In genomic region chr14:53547593-53547992, GRCh38 we compare ENCODE assay signal across 25 cellular contexts.
DNase-seq lines count a peak whose midpoint lies in the region; ATAC-seq, FAIRE-seq and TF ChIP-seq lines count a peak whose summit lies in the region.
"Had no signal": no experiment of that assay in that cellular context is flagged by ENCODE, and none has a peak within 500 bp of the region (broad histone marks: within the 10 kb centered on the region; RNA-seq: fewer than 3 reads in every experiment).

No MANE protein-coding gene starts in this region.

- no peak overlapping the region for H3K4me3 ChIP-seq in GM12878
- H3K4me3 ChIP-seq: Peyer's patch, SJSA1 had no signal

- TF ChIP-seq EP300 in GM12878 (IDR thresholded peaks at IDR 0.05; ENCODE audit: borderline replicate concordance in 1 of 2, control insufficient read depth in 1 of 2, low read depth in 2 of 2, low read length in 2 of 2): no peak

- H3K9ac ChIP-seq in GM12878 (ENCODE audit: control insufficient read depth, insufficient read depth, low read length): no peak overlapping the region

- RAD21 ChIA-PET in GM12878 (lab: Charles Lee; ENCODE audit: unreplicated experiment): interaction anchor here (0.8 to 1.2 kb wide), 2 partner anchors 230 to 801 kb away, joined by 3 read pairs; no protein-coding TSS in a partner anchor

- H4K20me1 ChIP-seq in GM12878 (ENCODE audit: control insufficient read depth, insufficient read depth): no peaks in the 10 kb centered on the region

- TF ChIP-seq CTCF in GM13976 (IDR thresholded peaks at IDR 0.05; ENCODE audit: borderline replicate concordance, control extremely low read depth, extremely low read depth, insufficient read depth, missing control alignments) (no peak), GM20000 (IDR thresholded peaks at IDR 0.05; ENCODE audit: extremely low read depth, missing control alignments) (no peak), GM12878 (IDR thresholded peaks at IDR 0.05 in 2 of 3, conservative IDR thresholded peaks at IDR 0.05 in 1 of 3; ENCODE audit: control insufficient read depth in 2 of 3, extremely low read depth in 1 of 3, insufficient read depth in 1 of 3, low read depth in 3 of 3, low read length in 3 of 3) (no peak)

- POLR2A ChIA-PET in GM12878 (lab: Charles Lee): no interaction called here

- H3K36me3 ChIP-seq in GM12878 (ENCODE audit: control insufficient read depth in 2 of 2, insufficient read depth in 2 of 2, low read length in 1 of 2): no peaks in the 10 kb centered on the region
- H3K36me3 ChIP-seq: Peyer's patch, SJSA1 had no signal

- no peaks in the 10 kb centered on the region for H3K27me3 ChIP-seq in GM12878 (replicated peaks in 1 of 2; ENCODE audit: control insufficient read depth in 2 of 2, insufficient read depth in 2 of 2, low read length in 1 of 2)
- H3K27me3 ChIP-seq: Peyer's patch, SJSA1 had no signal

- peaks cover 3% of the 10 kb centered on the region; the same call in 1 of the 2 replicates for H3K4me1 ChIP-seq in GM12878 (ENCODE audit: control insufficient read depth, insufficient read depth, low read length)
- H3K4me1 ChIP-seq: Peyer's patch had no signal

- no TSS peak for BruUV-seq in GM12878 (replicated peaks; lab: Mats Ljungman, UMichigan)

- DNase-seq in GM13976 (ENCODE audit: low spot score): peak; percentile 27
- peak; percentile 12 for DNase-seq in GM20000 (ENCODE audit: low spot score)
- no peak for DNase-seq in GM12878 (ENCODE audit: low read depth, low spot score)
- DNase-seq in NCI-H748 (lab: John Stamatoyannopoulos, UW; ENCODE audit: unreplicated experiment): no peak
- no peak for DNase-seq in stimulated activated CD4-positive, alpha-beta T cell treated with anti-CD3 and anti-CD28 coated beads, Interleukin-4, amount 100 ng/mL, for 24 hours
- DNase-seq in NCI-H1417 treated with DMSO at 0.1 percent for 48 hours (lab: John Stamatoyannopoulos, UW): no peak
- DNase-seq in KBM-7: no peak
- DNase-seq: CD4-positive, alpha-beta T cell; DMS153; GDM1; H7; HFFc6; Kasumi-1; MM.1S; NCI-H1092; NCI-H146; NCI-H2081; NCI-H2171 treated with DMSO at 0.1 percent for 48 hours; NCI-H446 treated with DMSO at 0.1 percent for 48 hours; NCI-H69; Peyer's patch had no signal

- intact Hi-C loops in GM12878 (cut with micrococcal nuclease; ENCODE audit: unreplicated experiment): no loop called here

- TF ChIP-seq RAD21 in GM12878 (IDR thresholded peaks at IDR 0.05; ENCODE audit: insufficient read depth, low read depth, low read length): no peak

- 17% methylated on average over 1 of the region's 1 CpG for WGBS in GM12878 (ENCODE audit: insufficient coverage, insufficient replicate concordance, low lambda C conversion rate, missing lambda C conversion rate)

- TF ChIP-seq POLR2A in GM12878 (IDR thresholded peaks at IDR 0.05; ENCODE audit: low read depth, low read length): no peak

- no peak overlapping the region for H3K27ac ChIP-seq in GM12878 (ENCODE audit: control insufficient read depth, insufficient read depth)
- H3K27ac ChIP-seq: Peyer's patch, SJSA1 had no signal

- H3K79me2 ChIP-seq in GM12878 (ENCODE audit: control insufficient read depth, insufficient read depth, low read length): no peaks in the 10 kb centered on the region

- ATAC-seq in HG02884 (IDR thresholded peaks at IDR 0.05; ENCODE audit: unreplicated experiment) (peak; percentile 47), GM12878 (peak; percentile 67)

- in situ Hi-C loops in GM13976 (cut with MboI; ENCODE audit: low sequenced_read_pairs, unreplicated experiment): loop anchor here (25.0 kb wide), 1 partner anchor 790 kb away; no protein-coding TSS in a partner anchor
- in situ Hi-C loops in GM12878 (cut with MboI): loop anchor here (25.0 kb wide), 1 partner anchor 790 kb away; no protein-coding TSS in a partner anchor
- in situ Hi-C loops in KBM-7 (cut with MboI; ENCODE audit: low pct_unique_long_range_greater_than_20kb, low sequenced_read_pairs): loop anchor here (25.0 kb wide), 1 partner anchor 790 kb away; no protein-coding TSS in a partner anchor

- no peak overlapping the region; the same call in 1 of the 2 replicates for H2AFZ ChIP-seq in GM12878 (ENCODE audit: control insufficient read depth, low read depth, low read length)

- H3K4me2 ChIP-seq in GM12878 (ENCODE audit: control insufficient read depth, insufficient read depth): no peak overlapping the region

- SMC1A ChIA-PET in GM12878 (lab: Charles Lee; ENCODE audit: uncharacterized antibody, unreplicated experiment): interaction anchor here (0.6 to 2.5 kb wide), 9 partner anchors 8 to 432 kb away, joined by 3 to 7 read pairs (median 3); no protein-coding TSS in a partner anchor

- CTCF ChIA-PET in GM12878 (lab: Yijun Ruan, JAX): interaction anchor here (0.6 to 2.3 kb wide), 4 partner anchors 9 to 627 kb away, joined by 3 to 15 read pairs (median 3); no protein-coding TSS in a partner anchor

- no peak for FAIRE-seq in GM12878 (lab: Jason Lieb, UNC)
- FAIRE-seq: A204.1, GM12891 had no signal

- no peaks in the 10 kb centered on the region for H3K9me3 ChIP-seq in GM12878 (replicated peaks; ENCODE audit: control insufficient read depth, insufficient read depth, low read length)
- H3K9me3 ChIP-seq: Peyer's patch, SJSA1 had no signal

TF ChIP-seq in GM12878, 131 proteins besides CTCF, POLR2A, EP300 and RAD21:
- TF ChIP-seq HDAC6 (IDR thresholded peaks at IDR 0.05; ENCODE audit: unreplicated experiment) (no peak), JUNB (IDR thresholded peaks at IDR 0.05) (peak; percentile 46; the same call in 1 of the 2 replicates)

Comparison
In these comparisons a context has a peak if more than half of its experiments do, and no peak if none do; other contexts are left out.
1. DNase-seq: peak in GM13976 (single experiment) and GM20000 (single experiment); none in GM12878 (single experiment), NCI-H748 (single experiment), stimulated activated CD4-positive, alpha-beta T cell treated with anti-CD3 and anti-CD28 coated beads, Interleukin-4, amount 100 ng/mL, for 24 hours (single experiment), NCI-H1417 treated with DMSO at 0.1 percent for 48 hours (single experiment) and KBM-7 (single experiment).